Comparison of ENCODE assay signal across 9 cellular contexts in genomic region chr10:62811159-62811875, GRCh38. TPM values are rescaled to one million over a fixed set of nuclear protein-coding genes. Genes with fewer than 3 reads are reported as not detected.
DNase-seq lines count a peak whose midpoint lies in the region; ATAC-seq, FAIRE-seq and TF ChIP-seq lines count a peak whose summit lies in the region.
"Had no signal": no experiment of that assay in that cellular context is flagged by ENCODE, and none has a peak within 500 bp of the region (broad histone marks: within the 10 kb centered on the region; RNA-seq: fewer than 3 reads in every experiment).

No MANE protein-coding gene starts in this region.

- H3K18ac ChIP-seq in neuronal stem cell (ENCODE audit: low read length): no peak overlapping the region

- DNase-seq in GM19239 (ENCODE audit: insufficient read length, low spot score): no peak
- DNase-seq in activated T-cell treated with anti-CD3 and anti-CD28 coated beads for 4 hours: peak; percentile 45
- peak; percentile 76 to 80 for DNase-seq in stimulated activated CD8-positive, alpha-beta memory T cell treated with anti-CD3 and anti-CD28 coated beads, Interleukin-15, amount 100 ng/mL, for 48 hours (ENCODE audit: low read depth in 2 of 2)
- DNase-seq in neuronal stem cell (ENCODE audit: low spot score): no peak
- DNase-seq in mesothelial cell of epicardium (ENCODE audit: low spot score in 2 of 2, unreplicated experiment in 2 of 2): no peak
- DNase-seq in DMS114 treated with DMSO at 0.1 percent for 48 hours (lab: John Stamatoyannopoulos, UW; ENCODE audit: unreplicated experiment): no peak
- DNase-seq in NK-92 (lab: John Stamatoyannopoulos, UW; ENCODE audit: unreplicated experiment): no peak

- no peak overlapping the region for H2AK5ac ChIP-seq in neuronal stem cell (ENCODE audit: low read depth, low read length)

- H3K9ac ChIP-seq in neuronal stem cell (ENCODE audit: low read depth, low read length, poor library complexity): no peak overlapping the region

- peaks cover 0 to 33% (median 16%) of the 10 kb centered on the region in 3 experiments for H3K27me3 ChIP-seq in neuronal stem cell (ENCODE audit: control insufficient read depth in 3 of 3, insufficient read depth in 3 of 3, low read depth in 1 of 3, low read length in 3 of 3)

- H3K27ac Mint-ChIP-seq in mesothelial cell of epicardium: no peak overlapping the region

- H3K27ac ChIP-seq in neuronal stem cell (replicated peaks; ENCODE audit: low read length): no peak overlapping the region

- H2BK120ac ChIP-seq in neuronal stem cell (ENCODE audit: low read depth, low read length): no peak overlapping the region

- no peak overlapping the region for H3K4me2 ChIP-seq in neuronal stem cell (ENCODE audit: insufficient read depth, low read length, poor library complexity, severe bottlenecking)

- H4K8ac ChIP-seq in neuronal stem cell (ENCODE audit: low read depth, low read length): no peak overlapping the region

- no peak overlapping the region for H3K4me3 ChIP-seq in neuronal stem cell (ENCODE audit: low read length in 2 of 2)

- no peak overlapping the region for H4K91ac ChIP-seq in neuronal stem cell (ENCODE audit: low read depth, low read length, poor library complexity)

- H2BK12ac ChIP-seq in neuronal stem cell (ENCODE audit: low read length): no peak overlapping the region

- H3K36me3 ChIP-seq in neuronal stem cell (replicated peaks in 1 of 2; ENCODE audit: control insufficient read depth in 2 of 2, insufficient read depth in 2 of 2, low read length in 2 of 2): peaks cover 0 to 79% of the 10 kb centered on the region in 2 donors

- H3K4me3 Mint-ChIP-seq in mesothelial cell of epicardium: no peak overlapping the region

- H3K4ac ChIP-seq in neuronal stem cell (ENCODE audit: low read length): no peak overlapping the region

- no peaks in the 10 kb centered on the region for H3K9me3 Mint-ChIP-seq in mesothelial cell of epicardium

- H3K4me1 Mint-ChIP-seq in mesothelial cell of epicardium: peaks cover 36% of the 10 kb centered on the region

- no peak overlapping the region for H3K14ac ChIP-seq in neuronal stem cell (ENCODE audit: low read length)

- peaks cover 1% of the 10 kb centered on the region for H3K79me1 ChIP-seq in neuronal stem cell (ENCODE audit: low read depth, low read length)

- peak; percentile 99 for FAIRE-seq in GM19239 (lab: Jason Lieb, UNC)
- FAIRE-seq: endometrium had no signal

- H3K4me1 ChIP-seq in neuronal stem cell (ENCODE audit: control insufficient read depth in 2 of 2, insufficient read depth in 1 of 2, low read depth in 1 of 2, low read length in 2 of 2): peaks cover 9 to 30% of the 10 kb centered on the region in 2 donors

- no CpG with 5 or more reads among the region's 10 CpGs for WGBS in neuronal stem cell (ENCODE audit: extremely low coverage in 2 of 2, insufficient read length in 2 of 2, insufficient replicate concordance in 1 of 2), 2 donors

- ATAC-seq in HG03103 (IDR thresholded peaks at IDR 0.05; ENCODE audit: low read depth, unreplicated experiment): peak; percentile 39

- H2BK15ac ChIP-seq in neuronal stem cell (ENCODE audit: low read length): no peak overlapping the region

- H3K27me3 Mint-ChIP-seq in mesothelial cell of epicardium (ENCODE audit: low read depth): peaks cover 54% of the 10 kb centered on the region

- TF ChIP-seq CTCF in mesothelial cell of epicardium (IDR thresholded peaks at IDR 0.05; ENCODE audit: unreplicated experiment): no peak

- no peak overlapping the region for H2BK5ac ChIP-seq in neuronal stem cell (ENCODE audit: low read length)

- no peak overlapping the region for H3K23ac ChIP-seq in neuronal stem cell (ENCODE audit: low read depth, low read length, poor library complexity)

- H2AFZ ChIP-seq in neuronal stem cell (ENCODE audit: low read length): no peak overlapping the region

- no peaks in the 10 kb centered on the region for H3K9me3 ChIP-seq in neuronal stem cell (replicated peaks in 1 of 2; ENCODE audit: control insufficient read depth in 2 of 2, insufficient read depth in 1 of 2, low read depth in 1 of 2, low read length in 2 of 2)

- H3K36me3 Mint-ChIP-seq in mesothelial cell of epicardium: peaks cover 2% of the 10 kb centered on the region

RNA-seq across cellular contexts. Expression of gene EGR2, which starts 4.8 kb away (rescaled TPM):
- 0.86 TPM for polyA plus RNA-seq in neuronal stem cell (2013, experiment 1 of 2)
- 0.73 TPM for polyA plus RNA-seq in neuronal stem cell (2013, experiment 2 of 2)
- total RNA-seq in mesothelial cell of epicardium: 16.9 to 21.9 TPM (median 20.0 TPM) in 3 replicates

RNA-seq across cellular contexts. Expression of gene ADO, which starts 6.8 kb away (rescaled TPM):
- polyA plus RNA-seq in neuronal stem cell (2013, experiment 1 of 2): 20.4 TPM
- polyA plus RNA-seq in neuronal stem cell (2013, experiment 2 of 2): 21.1 TPM
- 20.1 to 21.0 TPM (median 20.3 TPM) in 3 replicates for total RNA-seq in mesothelial cell of epicardium

Comparison
In these comparisons a context has a peak if more than half of its experiments do, and no peak if none do; other contexts are left out.
1. DNase-seq: peak in activated T-cell treated with anti-CD3 and anti-CD28 coated beads for 4 hours (single experiment) and stimulated activated CD8-positive, alpha-beta memory T cell treated with anti-CD3 and anti-CD28 coated beads, Interleukin-15, amount 100 ng/mL, for 48 hours (2 of 2); none in GM19239 (single experiment), neuronal stem cell (single experiment), mesothelial cell of epicardium (0 of 2), DMS114 treated with DMSO at 0.1 percent for 48 hours (single experiment) and NK-92 (single experiment).